In genomic region chr1:16081636-16082035, GRCh38 we compare ENCODE assay signal across 17 cellular contexts. TPM values are rescaled to one million over a fixed set of nuclear protein-coding genes. Genes with fewer than 3 reads are reported as not detected.
DNase-seq lines count a peak whose midpoint lies in the region; TF ChIP-seq lines count a peak whose summit lies in the region.
"Had no signal": no experiment of that assay in that cellular context is flagged by ENCODE, and none has a peak within 500 bp of the region (broad histone marks: within the 10 kb centered on the region; RNA-seq: fewer than 3 reads in every experiment).

No MANE protein-coding gene starts in this region.

- no peak overlapping the region for H2BK5ac ChIP-seq in trophoblast cell (ENCODE audit: low read depth, low read length, poor library complexity)

- H3K9ac ChIP-seq in iPS-15b (ENCODE audit: low read depth, low read length) (peak overlapping the region; percentile 26), trophoblast cell (ENCODE audit: low read length) (no peak overlapping the region)

- no peak overlapping the region for H3K4ac ChIP-seq in trophoblast cell (ENCODE audit: low read depth, low read length)

- no peaks in the 10 kb centered on the region for H3K36me3 ChIP-seq in left ventricle myocardium inferior
- H3K36me3 ChIP-seq in right atrium auricular region, result no peaks in the 10 kb centered on the region
- H3K36me3 ChIP-seq in iPS-15b (ENCODE audit: control insufficient read depth, insufficient read depth, low read length), result no peaks in the 10 kb centered on the region
- H3K36me3 ChIP-seq in trophoblast cell (ENCODE audit: control insufficient read depth in 1 of 2, insufficient read depth in 2 of 2, low read length in 2 of 2), result no peaks in the 10 kb centered on the region
- H3K36me3 ChIP-seq: Peyer's patch, SJSA1 had no signal

- H3K27me3 ChIP-seq in left ventricle myocardium inferior (ENCODE audit: low read depth) (no peaks in the 10 kb centered on the region), right atrium auricular region (no peaks in the 10 kb centered on the region), iPS-15b (ENCODE audit: control insufficient read depth, insufficient read depth, low read length) (peaks cover 4% of the 10 kb centered on the region), trophoblast cell (ENCODE audit: insufficient read depth, low read length) (no peaks in the 10 kb centered on the region)
- H3K27me3 ChIP-seq: Peyer's patch, SJSA1 had no signal

- DNase-seq in left ventricle myocardium inferior, result no peak
- no peak for DNase-seq in right atrium auricular region (ENCODE audit: low spot score)
- DNase-seq in RWPE1 (ENCODE audit: low spot score), result no peak
- no peak for DNase-seq in trophoblast cell
- DNase-seq in T-helper 9 cell, result no peak
- DNase-seq in NCI-H187 treated with DMSO at 0.1 percent for 48 hours (lab: John Stamatoyannopoulos, UW), result no peak
- DNase-seq in middle frontal gyrus (ENCODE audit: extremely low spot score, low spot score), result no peak
- DNase-seq: NCI-H1048, NCI-H1417 treated with DMSO at 0.1 percent for 48 hours, NCI-H774 had no signal

- no CpG with 5 or more reads among the region's 9 CpGs for WGBS in trophoblast cell (ENCODE audit: extremely low coverage, insufficient coverage, insufficient read length)

- H4K91ac ChIP-seq in trophoblast cell (ENCODE audit: low read depth, low read length), result peak overlapping the region; percentile 65

- peak overlapping the region; percentile 25 for H2AFZ ChIP-seq in trophoblast cell (ENCODE audit: insufficient read depth, low read length, poor library complexity)

- peak overlapping the region; percentile 74 for H2BK120ac ChIP-seq in trophoblast cell (ENCODE audit: insufficient read depth, low read length, poor library complexity)

- H3K27ac ChIP-seq in left ventricle myocardium inferior (replicated peaks), result peak overlapping the region; percentile 72
- no peak overlapping the region for H3K27ac ChIP-seq in right atrium auricular region
- peak overlapping the region; percentile 59 for H3K27ac ChIP-seq in RWPE1
- H3K27ac ChIP-seq in trophoblast cell (ENCODE audit: low read depth, low read length), result no peak overlapping the region
- H3K27ac ChIP-seq: Peyer's patch, SJSA1 had no signal

- no peaks in the 10 kb centered on the region for H3K79me2 ChIP-seq in trophoblast cell (ENCODE audit: control insufficient read depth, insufficient read depth, low read length, poor library complexity)

- no peak overlapping the region for H4K12ac ChIP-seq in trophoblast cell (ENCODE audit: low read depth, low read length)

- H4K8ac ChIP-seq in trophoblast cell (ENCODE audit: low read depth, low read length), result no peak overlapping the region

- H3K79me1 ChIP-seq in trophoblast cell (ENCODE audit: low read length), result peaks cover 1% of the 10 kb centered on the region

- H3K9me3 ChIP-seq in left ventricle myocardium inferior (replicated peaks), result no peaks in the 10 kb centered on the region
- H3K9me3 ChIP-seq in right atrium auricular region, result no peaks in the 10 kb centered on the region
- H3K9me3 ChIP-seq in iPS-15b (ENCODE audit: control insufficient read depth, insufficient read depth, low read length), result no peaks in the 10 kb centered on the region
- no peaks in the 10 kb centered on the region for H3K9me3 ChIP-seq in trophoblast cell (ENCODE audit: insufficient read depth, low read depth, low read length)
- H3K9me3 ChIP-seq: Peyer's patch, SJSA1 had no signal

- H3K4me3 ChIP-seq in left ventricle myocardium inferior, result no peak overlapping the region
- H3K4me3 ChIP-seq in right atrium auricular region, result no peak overlapping the region
- H3K4me3 ChIP-seq in iPS-15b (ENCODE audit: low read depth, low read length), result no peak overlapping the region
- no peak overlapping the region for H3K4me3 ChIP-seq in trophoblast cell (ENCODE audit: low read depth, low read length)
- H3K4me3 ChIP-seq: K562, Peyer's patch, SJSA1 had no signal

- H2AK5ac ChIP-seq in trophoblast cell (ENCODE audit: low read length), result peak overlapping the region; percentile 92

- H2BK12ac ChIP-seq in trophoblast cell (ENCODE audit: low read length), result peak overlapping the region; percentile 97

- no peak overlapping the region for H3K4me2 ChIP-seq in trophoblast cell (ENCODE audit: low read length)

- POLR2A ChIA-PET in RWPE1 (lab: Yijun Ruan, JAX; ENCODE audit: low non-redundant PET), result no interaction called here

- H3K4me1 ChIP-seq in left ventricle myocardium inferior, result peaks cover 46% of the 10 kb centered on the region
- peaks cover 0 to 24% of the 10 kb centered on the region in 2 donors for H3K4me1 ChIP-seq in right atrium auricular region
- H3K4me1 ChIP-seq in iPS-15b (ENCODE audit: control insufficient read depth, insufficient read depth, low read length), result peaks cover 7% of the 10 kb centered on the region
- H3K4me1 ChIP-seq in trophoblast cell (ENCODE audit: control insufficient read depth in 1 of 2, insufficient read depth in 2 of 2, low read length in 2 of 2), result peaks cover 5 to 8% of the 10 kb centered on the region in 2 experiments
- H3K4me1 ChIP-seq: Peyer's patch had no signal

- CTCF ChIA-PET in RWPE1 (lab: Yijun Ruan, JAX), result interaction anchor here (0.5 to 2.7 kb wide), 27 partner anchors 9 to 452 kb away, joined by 3 to 22 read pairs (median 5); partner anchors contain the start of gene EPHA2

- peak overlapping the region; percentile 37 for H3K14ac ChIP-seq in trophoblast cell (ENCODE audit: low read length)

- H3K23ac ChIP-seq in trophoblast cell (ENCODE audit: low read length), result no peak overlapping the region

- H3K18ac ChIP-seq in trophoblast cell (ENCODE audit: low read length), result no peak overlapping the region

- TF ChIP-seq CTCF in left ventricle myocardium inferior (IDR thresholded peaks at IDR 0.05; ENCODE audit: borderline replicate concordance), result no peak
- TF ChIP-seq CTCF in right atrium auricular region (IDR thresholded peaks at IDR 0.05), result no peak
- no peak for TF ChIP-seq CTCF in RWPE1 (conservative IDR thresholded peaks at IDR 0.05; ENCODE audit: low read depth)

- intact Hi-C loops in left ventricle myocardium inferior (cut with micrococcal nuclease), result no loop called here

RNA-seq across cellular contexts. Expression of gene FAM131C, which starts 8.2 kb away (rescaled TPM):
- 5.4 TPM for total RNA-seq in left ventricle myocardium inferior
- 1 to 10 TPM; 5.2 to 8.7 TPM for total RNA-seq in right atrium auricular region
- polyA plus RNA-seq in trophoblast cell (2013), result 0.04 TPM in 2 replicates
- polyA plus RNA-seq: CD14-positive monocyte had no signal

RNA-seq across cellular contexts. Expression of gene CLCNKB, which starts 38.1 kb away (rescaled TPM):
- 1.3 TPM for total RNA-seq in left ventricle myocardium inferior
- 1 to 10 TPM; 3.9 to 4.6 TPM for total RNA-seq in right atrium auricular region
- 0.17 and 0.18 TPM in 2 replicates for polyA plus RNA-seq in trophoblast cell (2013)
- total RNA-seq: A172, Peyer's patch, SJSA1 had no signal
- polyA plus RNA-seq: CD14-positive monocyte had no signal

RNA-seq across cellular contexts. Expression of gene CLCNKA, which starts 59.8 kb away (rescaled TPM):
- 0.16 TPM for total RNA-seq in left ventricle myocardium inferior
- total RNA-seq in right atrium auricular region, result under 1 TPM in 1 of 2 donors, not detected in 1; 0.20 TPM
- polyA plus RNA-seq in trophoblast cell (2013), result 0.12 and 0.19 TPM in 2 replicates
- total RNA-seq: A172, HFFc6, SJSA1 had no signal
- polyA plus RNA-seq: CD14-positive monocyte had no signal

Comparison
In these comparisons a context has a peak if more than half of its experiments do, and no peak if none do; other contexts are left out.
1. H3K27ac ChIP-seq: peak in left ventricle myocardium inferior (single experiment) and RWPE1 (single experiment); none in right atrium auricular region (0 of 2) and trophoblast cell (single experiment).